ENCODE assay signal across 28 cellular contexts in genomic region chr3:168883145-168883544, GRCh38.
"Had no signal": no experiment of that assay in that cellular context is flagged by ENCODE, and none has a peak within 500 bp of the region (broad histone marks: within the 10 kb centered on the region; RNA-seq: fewer than 3 reads in every experiment).

No MANE protein-coding gene starts in this region.

- H3K4me1 ChIP-seq: SJCRH30 had no signal

- FAIRE-seq: RCC 7860 had no signal

- H3K9me3 ChIP-seq: ascending aorta, MG63, SJCRH30 had no signal

- ATAC-seq: activated CD4-positive, alpha-beta T cell treated with anti-CD3 and anti-CD28 coated beads for 36 hours; activated CD4-positive, CD25-positive, alpha-beta regulatory T cell treated with anti-CD3 and anti-CD28 coated beads, Interleukin-2, amount 50 U/mL, for 24 hours; activated CD8-positive, alpha-beta T cell treated with anti-CD3 and anti-CD28 coated beads, Interleukin-2, amount 10 ng/mL, durations not matched to agents 7 days and 5 days had no signal

- H3K27me3 ChIP-seq: ascending aorta, cardiac muscle cell, MG63, SJCRH30 had no signal

- H3K4me3 ChIP-seq: ascending aorta, cardiac muscle cell, MG63, PC-9, SJCRH30, SK-N-MC had no signal

- H3K27ac ChIP-seq: ascending aorta, cardiac muscle cell, PC-9, SJCRH30, SK-N-MC, WERI-Rb-1 had no signal

- DNase-seq: activated CD4-positive, alpha-beta T cell treated with anti-CD3 and anti-CD28 coated beads for 36 hours; activated CD4-positive, alpha-beta T cell treated with anti-CD3 and anti-CD28 coated beads, Interleukin-2, amount 10 ng/mL, durations not matched to agents 7 days and 5 days; activated CD4-positive, alpha-beta T cell treated with anti-CD3 and anti-CD28 coated beads, Interleukin-2, amount 50 U/mL, for 48 hours; activated CD8-positive, alpha-beta T cell treated with anti-CD3 and anti-CD28 coated beads, Interleukin-2, amount 10 ng/mL, durations not matched to agents 7 days and 5 days; activated gamma-delta T cell; activated naive CD4-positive, alpha-beta T cell treated with Interleukin-2 at 50 U/mL for 16 hours; activated naive CD8-positive, alpha-beta T cell treated with anti-CD3 and anti-CD28 coated beads, Interleukin-2, amount 10 ng/mL, durations not matched to agents 7 days and 5 days; activated T-cell treated with anti-CD3 and anti-CD28 coated beads, Interleukin-2, amount 50 U/mL, for 24 hours; amygdala; Kasumi-1; KG1; MG63; NCI-H1048; NCI-H1694; NCI-H2029; NCI-H226; NCI-H446 treated with DMSO at 0.1 percent for 48 hours; NCI-H524; PC-9; SHP77; SJCRH30; T1000; WERI-Rb-1 had no signal
